ENCODE assay signal across 16 cellular contexts in genomic region chr15:43531018-43531667, GRCh38. TPM values are rescaled to one million over a fixed set of nuclear protein-coding genes. Genes with fewer than 3 reads are reported as not detected.
A peak's percentile ranks its signal among the peaks of the same experiment; 100 is the strongest.
DNase-seq lines count a peak whose midpoint lies in the region; ATAC-seq, FAIRE-seq and TF ChIP-seq lines count a peak whose summit lies in the region.
"Had no signal": no experiment of that assay in that cellular context is flagged by ENCODE, and none has a peak within 500 bp of the region (broad histone marks: within the 10 kb centered on the region; RNA-seq: fewer than 3 reads in every experiment).

No MANE protein-coding gene starts in this region.

- no peak for TF ChIP-seq EP300 in HepG2 (IDR thresholded peaks at IDR 0.05; ENCODE audit: low read depth in 2 of 2, low read length in 2 of 2)
- no peak for TF ChIP-seq EP300 in HepG2 (CRISPR knock-in tag; IDR thresholded peaks at IDR 0.05; ENCODE audit: borderline replicate concordance)

- H3K4me1 ChIP-seq in HepG2 (ENCODE audit: insufficient read depth, low read length) (no peaks in the 10 kb centered on the region), right lobe of liver (no peaks in the 10 kb centered on the region), mucosa of descending colon (ENCODE audit: low read depth) (peaks cover 5% of the 10 kb centered on the region), foreskin keratinocyte (no peaks in the 10 kb centered on the region)

- H3K4me3 ChIP-seq in HepG2 (replicated peaks in 1 of 3; ENCODE audit: insufficient read depth in 1 of 3, low read depth in 2 of 3, low read length in 3 of 3) (no peak overlapping the region), right lobe of liver (no peak overlapping the region), mucosa of descending colon (no peak overlapping the region)
- H3K4me3 ChIP-seq: heart right ventricle had no signal

- H3K9ac ChIP-seq in HepG2 (ENCODE audit: insufficient read depth, low read depth, low read length), result no peak overlapping the region

- TF ChIP-seq RAD21 in HepG2 (CRISPR knock-in tag; IDR thresholded peaks at IDR 0.05), result no peak

- H3K9me3 Mint-ChIP-seq in chondrocyte (ENCODE audit: low read depth), result no peaks in the 10 kb centered on the region
- H3K9me3 Mint-ChIP-seq: activated T-helper 2 cell treated with anti-CD3 and anti-CD28 coated beads, Interferon-gamma antibody, Interleukin-2, Interleukin-4, amounts not matched to agents 10 μg/mL and 5 μg/mL and 100 μg/mL, durations not matched to agents 14 hours and 24 hours and 36 hours; stimulated activated naive CD8-positive, alpha-beta T cell treated with anti-CD3 and anti-CD28 coated beads, Interleukin-15, amount 100 ng/mL, for 72 hours had no signal

- intact Hi-C loops in HepG2 (cut with micrococcal nuclease; ENCODE audit: unreplicated experiment), result no loop called here
- intact Hi-C loops in right lobe of liver (cut with DNase I), result no loop called here
- intact Hi-C loops in mucosa of descending colon (cut with DNase I, micrococcal nuclease), result loop anchor here in 1 of 2 donors (10.0 kb wide), 1 partner anchor 194 kb away; no protein-coding TSS in a partner anchor

- FAIRE-seq in HepG2 (lab: Jason Lieb, UNC), result no peak

- H3K36me3 ChIP-seq in HepG2 (replicated peaks in 1 of 2; ENCODE audit: control insufficient read depth in 1 of 2, insufficient read depth in 2 of 2, low read length in 2 of 2), result 0 out of 5 replicates have a peak, but pooled peaks cover 0 to 3% of the 10 kb centered on the region in 2 experiments
- peaks cover 0 to 3% (median 0%) of the 10 kb centered on the region in 4 donors for H3K36me3 ChIP-seq in right lobe of liver
- H3K36me3 ChIP-seq in mucosa of descending colon (ENCODE audit: low read depth), result no peaks in the 10 kb centered on the region

- no peak for TF ChIP-seq CTCF in HepG2 (CRISPR knock-in tag; IDR thresholded peaks at IDR 0.05)
- TF ChIP-seq CTCF in right lobe of liver (IDR thresholded peaks at IDR 0.05), result no peak
- no peak for TF ChIP-seq CTCF in chondrocyte (IDR thresholded peaks at IDR 0.05)
- no peak for TF ChIP-seq CTCF in mucosa of descending colon (IDR thresholded peaks at IDR 0.05)
- TF ChIP-seq CTCF in foreskin keratinocyte (conservative IDR thresholded peaks at IDR 0.05), result no peak

- POLR2A ChIA-PET in HepG2 (lab: Yijun Ruan, JAX), result no interaction called here

- WGBS in HepG2 (ENCODE audit: low lambda C conversion rate), result 19% methylated on average over 6 of the region's 7 CpGs
- 35% methylated on average over 5 of the region's 7 CpGs for WGBS in right lobe of liver (ENCODE audit: insufficient coverage, low coverage, low lambda C conversion rate, missing lambda C conversion rate)

- peaks cover 1 to 13% of the 10 kb centered on the region in 2 experiments; a peak in 4 of 5 replicates for H3K27me3 ChIP-seq in HepG2 (ENCODE audit: control insufficient read depth in 1 of 2, insufficient read depth in 2 of 2, low read length in 2 of 2)
- H3K27me3 ChIP-seq in right lobe of liver, result no peaks in the 10 kb centered on the region
- H3K27me3 ChIP-seq in foreskin keratinocyte, result no peaks in the 10 kb centered on the region
- H3K27me3 ChIP-seq: heart right ventricle had no signal

- peaks cover 14% of the 10 kb centered on the region for H3K36me3 Mint-ChIP-seq in chondrocyte (ENCODE audit: low read depth)

- no peaks in the 10 kb centered on the region for H4K20me1 ChIP-seq in HepG2 (ENCODE audit: insufficient read depth, low read length)

- H3K9me3 ChIP-seq in HepG2 (ENCODE audit: low read length) (no peaks in the 10 kb centered on the region), right lobe of liver (no peaks in the 10 kb centered on the region), mucosa of descending colon (no peaks in the 10 kb centered on the region)
- H3K9me3 ChIP-seq: heart right ventricle had no signal

- DNase-seq in HepG2 (ENCODE audit: low spot score) (no peak), right lobe of liver (no peak), chondrocyte (ENCODE audit: low spot score) (no peak), mucosa of descending colon (no peak), DMS153 (lab: John Stamatoyannopoulos, UW) (no peak), retina (no peak), foreskin keratinocyte (no peak)
- DNase-seq in stimulated activated CD4-positive, alpha-beta T cell treated with anti-CD3 and anti-CD28 coated beads, Interleukin-4, amount 100 ng/mL, for 24 hours, result no peak
- DNase-seq: Calu3; cortex of kidney; erythroblast; heart right ventricle; islet precursor cell; NCI-H510A; stimulated activated naive CD8-positive, alpha-beta T cell treated with anti-CD3 and anti-CD28 coated beads, Interleukin-15, amount 100 ng/mL, for 72 hours had no signal

- BruUV-seq in HepG2 (replicated peaks; lab: Mats Ljungman, UMichigan), result no TSS peak

- H3K4me2 ChIP-seq in HepG2 (ENCODE audit: low read depth, low read length), result no peak overlapping the region

- in situ Hi-C loops in HepG2 (cut with HindIII; ENCODE audit: extremely low pct_ligation_motif_present, low pct_unique_long_range_greater_than_20kb), result no loop called here

- ATAC-seq in HepG2 (no peak), right lobe of liver (no peak), mucosa of descending colon (peak; percentile 36), foreskin keratinocyte (no peak)
- ATAC-seq: stimulated activated naive CD8-positive, alpha-beta T cell treated with anti-CD3 and anti-CD28 coated beads, Interleukin-15, amount 100 ng/mL, for 72 hours had no signal

- peak overlapping the region; percentile 14 for H3K27ac Mint-ChIP-seq in chondrocyte (ENCODE audit: unreplicated experiment)
- H3K27ac Mint-ChIP-seq: activated T-helper 2 cell treated with anti-CD3 and anti-CD28 coated beads, Interferon-gamma antibody, Interleukin-2, Interleukin-4, amounts not matched to agents 10 μg/mL and 5 μg/mL and 100 μg/mL, durations not matched to agents 14 hours and 24 hours and 36 hours; stimulated activated naive CD8-positive, alpha-beta T cell treated with anti-CD3 and anti-CD28 coated beads, Interleukin-15, amount 100 ng/mL, for 72 hours had no signal

- no peak overlapping the region for H2AFZ ChIP-seq in HepG2 (ENCODE audit: low read length)

- CTCF ChIA-PET in HepG2 (lab: Yijun Ruan, JAX; ENCODE audit: low intra/inter-chr PET ratio, low total read pairs), result no interaction called here

- peaks cover 22% of the 10 kb centered on the region for H3K4me1 Mint-ChIP-seq in chondrocyte (ENCODE audit: low read depth)
- H3K4me1 Mint-ChIP-seq: stimulated activated naive CD8-positive, alpha-beta T cell treated with anti-CD3 and anti-CD28 coated beads, Interleukin-15, amount 100 ng/mL, for 72 hours had no signal

- TF ChIP-seq POLR2A in HepG2 (IDR thresholded peaks at IDR 0.05; ENCODE audit: insufficient read depth in 1 of 2, low read depth in 2 of 2, low read length in 2 of 2) (no peak), right lobe of liver (IDR thresholded peaks at IDR 0.05) (no peak)

- H3K4me3 Mint-ChIP-seq in chondrocyte (ENCODE audit: unreplicated experiment), result no peak overlapping the region
- H3K4me3 Mint-ChIP-seq: stimulated activated naive CD8-positive, alpha-beta T cell treated with anti-CD3 and anti-CD28 coated beads, Interleukin-15, amount 100 ng/mL, for 72 hours had no signal

- no peak overlapping the region for H3K27ac ChIP-seq in HepG2 (ENCODE audit: extremely low read length, insufficient read depth, low read length)
- no peak overlapping the region for H3K27ac ChIP-seq in right lobe of liver
- H3K27ac ChIP-seq in foreskin keratinocyte, result no peak overlapping the region
- H3K27ac ChIP-seq: heart right ventricle had no signal

- no peaks in the 10 kb centered on the region for H3K79me2 ChIP-seq in HepG2 (ENCODE audit: insufficient read depth, low read length)

- no peaks in the 10 kb centered on the region for H3K27me3 Mint-ChIP-seq in chondrocyte (ENCODE audit: low read depth)
- H3K27me3 Mint-ChIP-seq: stimulated activated naive CD8-positive, alpha-beta T cell treated with anti-CD3 and anti-CD28 coated beads, Interleukin-15, amount 100 ng/mL, for 72 hours had no signal

RNA-seq across cellular contexts. Expression of gene MAP1A, which starts 13.7 kb away (rescaled TPM):
- 0.06 and 0.07 TPM in 2 replicates for total RNA-seq in HepG2 (2016; rRNA removed; fragmentation: Illumina TruSeq; extraction: Trizol)
- not detected in 2 replicates for total RNA-seq in HepG2 (2016; cell fraction: cytosol; rRNA removed; fragmentation: Illumina TruSeq; extraction: Trizol; ENCODE audit: low read depth)
- 0.03 and 0.04 TPM in 2 replicates for total RNA-seq in HepG2 (2016; cell fraction: insoluble cytoplasmic fraction; rRNA removed; fragmentation: Illumina TruSeq; extraction: Trizol)
- not detected in 2 replicates for total RNA-seq in HepG2 (2016; cell fraction: membrane; rRNA removed; fragmentation: Illumina TruSeq; extraction: Trizol)
- 0.09 and 0.13 TPM in 2 replicates for total RNA-seq in HepG2 (2016; cell fraction: nucleus; rRNA removed; fragmentation: Illumina TruSeq; extraction: Trizol)
- polyA plus RNA-seq in HepG2 (2011; rRNA removed), result under 0.01 and 0.01 TPM in 2 replicates
- under 0.01 TPM in 2 replicates for polyA plus RNA-seq in HepG2 (2011; cell fraction: cytosol; rRNA removed)
- 0.02 TPM in 1 of 2 replicates, not detected in the other for polyA plus RNA-seq in HepG2 (2011; cell fraction: nucleus; rRNA removed)
- 0.01 TPM in 1 of 2 replicates, not detected in the other for polyA plus RNA-seq in HepG2 (2012)
- polyA plus RNA-seq in HepG2 (2016; cell fraction: cytosol; fragmentation: Illumina TruSeq; extraction: Trizol; ENCODE audit: low read depth), result 0.01 TPM in 2 replicates
- polyA plus RNA-seq in HepG2 (2016; cell fraction: insoluble cytoplasmic fraction; fragmentation: Illumina TruSeq; extraction: Trizol; ENCODE audit: low read depth), result 0.03 and 0.05 TPM in 2 replicates
- not detected in 2 replicates for polyA plus RNA-seq in HepG2 (2016; cell fraction: membrane; fragmentation: Illumina TruSeq; extraction: Trizol; ENCODE audit: low read depth)
- polyA plus RNA-seq in HepG2 (2016; cell fraction: nucleus; fragmentation: Illumina TruSeq; extraction: Trizol; ENCODE audit: insufficient read depth, low read depth), result 0.05 and 0.09 TPM in 2 replicates
- polyA minus RNA-seq in HepG2 (2011; rRNA and poly(A)+ RNA removed; ENCODE audit: low replicate concordance), result 0.02 and 2.8 TPM in 2 replicates
- 0.09 TPM in 1 of 2 replicates, not detected in the other for polyA minus RNA-seq in HepG2 (2011; cell fraction: cytosol; rRNA and poly(A)+ RNA removed)
- not detected in 2 replicates for polyA minus RNA-seq in HepG2 (2011; cell fraction: nucleus; rRNA and poly(A)+ RNA removed)
- under 1 TPM; 0.09 to 0.56 (median 0.24) TPM for total RNA-seq in right lobe of liver
- total RNA-seq in chondrocyte, result 95.3 to 99.9 TPM (median 96.3 TPM) in 3 replicates
- 10 to 100 TPM in 1 of 3 donors, 1 to 10 TPM in 2; 1.9 to 59.4 (median 7.9) TPM for total RNA-seq in mucosa of descending colon
- 0.24 and 0.28 TPM in 2 replicates for total RNA-seq in foreskin keratinocyte
- polyA plus RNA-seq in foreskin keratinocyte, result 0.04 and 0.08 TPM in 2 replicates

RNA-seq across cellular contexts. Expression of gene TP53BP1, which starts 38.2 kb away (rescaled TPM):
- total RNA-seq in HepG2 (2016; rRNA removed; fragmentation: Illumina TruSeq; extraction: Trizol) (17.4 and 26.3 TPM in 2 replicates), right lobe of liver (10 to 100 TPM in 5 of 6 experiments, 1 to 10 TPM in 1; 4.9 to 12.2 (median 10.8) TPM), chondrocyte (44.8 to 71.1 TPM (median 45.6 TPM) in 3 replicates), mucosa of descending colon (10 to 100 TPM; 31.8 to 46.5 (median 41.6) TPM), foreskin keratinocyte (31.5 and 33.0 TPM in 2 replicates)
- 5.3 and 6.3 TPM in 2 replicates for total RNA-seq in HepG2 (2016; cell fraction: cytosol; rRNA removed; fragmentation: Illumina TruSeq; extraction: Trizol; ENCODE audit: low read depth)
- total RNA-seq in HepG2 (2016; cell fraction: insoluble cytoplasmic fraction; rRNA removed; fragmentation: Illumina TruSeq; extraction: Trizol), result 16.7 and 24.8 TPM in 2 replicates
- 6.0 and 6.4 TPM in 2 replicates for total RNA-seq in HepG2 (2016; cell fraction: membrane; rRNA removed; fragmentation: Illumina TruSeq; extraction: Trizol)
- total RNA-seq in HepG2 (2016; cell fraction: nucleus; rRNA removed; fragmentation: Illumina TruSeq; extraction: Trizol), result 22.1 and 25.2 TPM in 2 replicates
- polyA plus RNA-seq in HepG2 (2011; rRNA removed) (15.9 and 17.1 TPM in 2 replicates), foreskin keratinocyte (13.1 and 13.3 TPM in 2 replicates)
- polyA plus RNA-seq in HepG2 (2011; cell fraction: cytosol; rRNA removed), result 7.3 and 7.4 TPM in 2 replicates
- polyA plus RNA-seq in HepG2 (2011; cell fraction: nucleus; rRNA removed), result 34.5 and 38.3 TPM in 2 replicates
- 6.2 and 7.1 TPM in 2 replicates for polyA plus RNA-seq in HepG2 (2012)
- polyA plus RNA-seq in HepG2 (2016; cell fraction: cytosol; fragmentation: Illumina TruSeq; extraction: Trizol; ENCODE audit: low read depth), result 0.49 and 0.59 TPM in 2 replicates
- polyA plus RNA-seq in HepG2 (2016; cell fraction: insoluble cytoplasmic fraction; fragmentation: Illumina TruSeq; extraction: Trizol; ENCODE audit: low read depth), result 13.4 and 14.5 TPM in 2 replicates
- 0.92 and 1.1 TPM in 2 replicates for polyA plus RNA-seq in HepG2 (2016; cell fraction: membrane; fragmentation: Illumina TruSeq; extraction: Trizol; ENCODE audit: low read depth)
- 29.6 and 32.3 TPM in 2 replicates for polyA plus RNA-seq in HepG2 (2016; cell fraction: nucleus; fragmentation: Illumina TruSeq; extraction: Trizol; ENCODE audit: insufficient read depth, low read depth)
- 22.3 and 59.9 TPM in 2 replicates for polyA minus RNA-seq in HepG2 (2011; rRNA and poly(A)+ RNA removed; ENCODE audit: low replicate concordance)
- polyA minus RNA-seq in HepG2 (2011; cell fraction: cytosol; rRNA and poly(A)+ RNA removed), result 10.6 and 14.0 TPM in 2 replicates
- 40.2 and 48.4 TPM in 2 replicates for polyA minus RNA-seq in HepG2 (2011; cell fraction: nucleus; rRNA and poly(A)+ RNA removed)

RNA-seq across cellular contexts. Expression of gene PPIP5K1, which starts 58.9 kb away (rescaled TPM):
- total RNA-seq in HepG2 (2016; rRNA removed; fragmentation: Illumina TruSeq; extraction: Trizol) (8.2 and 9.9 TPM in 2 replicates), right lobe of liver (10 to 100 TPM; 11.6 to 23.2 (median 16.5) TPM), chondrocyte (30.4 to 39.4 TPM (median 31.6 TPM) in 3 replicates), mucosa of descending colon (100 to 1,000 TPM in 1 of 3 donors, 10 to 100 TPM in 2; 65.2 to 126 (median 87.7) TPM), foreskin keratinocyte (33.6 and 37.1 TPM in 2 replicates)
- 1.2 and 1.5 TPM in 2 replicates for total RNA-seq in HepG2 (2016; cell fraction: cytosol; rRNA removed; fragmentation: Illumina TruSeq; extraction: Trizol; ENCODE audit: low read depth)
- total RNA-seq in HepG2 (2016; cell fraction: insoluble cytoplasmic fraction; rRNA removed; fragmentation: Illumina TruSeq; extraction: Trizol), result 9.5 and 10.1 TPM in 2 replicates
- total RNA-seq in HepG2 (2016; cell fraction: membrane; rRNA removed; fragmentation: Illumina TruSeq; extraction: Trizol), result 3.5 and 3.6 TPM in 2 replicates
- total RNA-seq in HepG2 (2016; cell fraction: nucleus; rRNA removed; fragmentation: Illumina TruSeq; extraction: Trizol), result 17.5 and 24.0 TPM in 2 replicates
- polyA plus RNA-seq in HepG2 (2011; rRNA removed) (10.9 and 12.3 TPM in 2 replicates), foreskin keratinocyte (6.4 and 7.5 TPM in 2 replicates)
- polyA plus RNA-seq in HepG2 (2011; cell fraction: cytosol; rRNA removed), result 5.0 and 6.9 TPM in 2 replicates
- 46.7 and 58.1 TPM in 2 replicates for polyA plus RNA-seq in HepG2 (2011; cell fraction: nucleus; rRNA removed)
- polyA plus RNA-seq in HepG2 (2012), result 6.4 and 11.7 TPM in 2 replicates
- 0.40 and 0.60 TPM in 2 replicates for polyA plus RNA-seq in HepG2 (2016; cell fraction: cytosol; fragmentation: Illumina TruSeq; extraction: Trizol; ENCODE audit: low read depth)
- polyA plus RNA-seq in HepG2 (2016; cell fraction: insoluble cytoplasmic fraction; fragmentation: Illumina TruSeq; extraction: Trizol; ENCODE audit: low read depth), result 6.2 and 6.5 TPM in 2 replicates
- 0.90 and 0.92 TPM in 2 replicates for polyA plus RNA-seq in HepG2 (2016; cell fraction: membrane; fragmentation: Illumina TruSeq; extraction: Trizol; ENCODE audit: low read depth)
- 34.5 and 34.7 TPM in 2 replicates for polyA plus RNA-seq in HepG2 (2016; cell fraction: nucleus; fragmentation: Illumina TruSeq; extraction: Trizol; ENCODE audit: insufficient read depth, low read depth)
- polyA minus RNA-seq in HepG2 (2011; rRNA and poly(A)+ RNA removed; ENCODE audit: low replicate concordance), result 14.8 and 127 TPM in 2 replicates
- polyA minus RNA-seq in HepG2 (2011; cell fraction: cytosol; rRNA and poly(A)+ RNA removed), result 5.8 and 6.2 TPM in 2 replicates
- polyA minus RNA-seq in HepG2 (2011; cell fraction: nucleus; rRNA and poly(A)+ RNA removed), result 31.0 and 41.6 TPM in 2 replicates
